ENCODE assay signal across 8 cellular contexts in the genomic region with DNA sequence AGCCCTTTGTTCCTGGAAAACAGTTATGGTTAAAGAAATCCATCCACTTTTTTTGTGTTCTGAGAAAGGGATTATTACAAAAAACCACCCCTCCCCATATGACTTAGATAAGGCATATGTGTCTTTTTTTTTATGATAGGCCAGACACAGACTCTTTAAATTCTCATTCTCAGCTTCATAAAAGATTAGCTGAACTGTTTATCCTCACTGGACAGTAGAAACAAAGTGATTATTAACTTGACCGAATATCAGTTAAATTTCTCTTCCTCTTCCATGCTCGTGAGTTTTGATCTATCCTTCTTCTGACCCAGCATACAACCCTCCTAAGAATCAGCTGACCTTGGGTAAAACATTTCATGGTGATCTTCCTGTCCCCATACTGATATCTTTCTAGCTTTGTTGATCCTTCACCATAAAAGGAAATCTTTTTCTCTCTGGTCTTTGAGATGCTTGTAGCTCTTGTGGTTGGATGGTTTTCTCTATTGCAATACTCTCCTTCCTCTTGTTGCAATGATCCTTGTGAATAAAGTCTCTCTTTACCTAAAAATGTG. TPM values are rescaled to one million over a fixed set of nuclear protein-coding genes. Genes with fewer than 3 reads are reported as not detected.
DNase-seq lines count a peak whose midpoint lies in the region; ATAC-seq and TF ChIP-seq lines count a peak whose summit lies in the region.

No MANE protein-coding gene starts in this region.

- H3K79me2 ChIP-seq in DND-41 (ENCODE audit: insufficient read depth, low read length) = peaks cover 51% of the 10 kb centered on the region

- no peaks in the 10 kb centered on the region for H3K27me3 ChIP-seq in DND-41 (ENCODE audit: insufficient read depth, low read length, poor library complexity)

- H3K4me1 ChIP-seq in DND-41 (ENCODE audit: insufficient read depth, low read length) = peaks cover 56% of the 10 kb centered on the region

- DNase-seq in DND-41 = no peak
- DNase-seq in left lobe of liver (ENCODE audit: low spot score) = no peak
- DNase-seq in head of caudate nucleus = no peak
- DNase-seq in RKO (ENCODE audit: low spot score) = no peak
- DNase-seq in SW 1271 (lab: John Stamatoyannopoulos, UW) = no peak

- H3K9me3 ChIP-seq in DND-41 (ENCODE audit: insufficient read depth, low read length, severe bottlenecking) = no peaks in the 10 kb centered on the region

- H3K4me2 ChIP-seq in DND-41 (ENCODE audit: insufficient read depth, low read length) = peak overlapping the region; percentile 66

- H3K9ac ChIP-seq in DND-41 (ENCODE audit: low read depth, low read length) = peak overlapping the region; percentile 58

- peak overlapping the region; percentile 85 for H3K27ac ChIP-seq in DND-41 (ENCODE audit: low read length)

- peak overlapping the region; percentile 78 for H2AFZ ChIP-seq in DND-41 (ENCODE audit: low read depth, low read length)

- no peak for TF ChIP-seq CTCF in DND-41 (IDR thresholded peaks at IDR 0.05; ENCODE audit: borderline replicate concordance, extremely low read depth, low read length, poor library complexity, severe bottlenecking)

- H3K4me3 ChIP-seq in DND-41 (ENCODE audit: low read depth in 1 of 2, low read length in 2 of 2) = peak overlapping the region; percentile 32 to 56

- H4K20me1 ChIP-seq in DND-41 (ENCODE audit: insufficient read depth, low read length) = no peaks in the 10 kb centered on the region

- intact Hi-C loops in head of caudate nucleus (cut with DNase I) = no loop called here

- ATAC-seq in DND-41 (ENCODE audit: insufficient read depth, low read depth) = peak; percentile 60
- peak; percentile 61 for ATAC-seq in GM19438 (IDR thresholded peaks at IDR 0.05; ENCODE audit: low read depth, unreplicated experiment)
- peak; percentile 48 for ATAC-seq in HG03457 (IDR thresholded peaks at IDR 0.05; ENCODE audit: unreplicated experiment)
- ATAC-seq in left lobe of liver = peak; percentile 43
- no peak for ATAC-seq in GM21529 (IDR thresholded peaks at IDR 0.05; ENCODE audit: unreplicated experiment)

- no peaks in the 10 kb centered on the region for H3K36me3 ChIP-seq in DND-41 (ENCODE audit: insufficient read depth, low read length)

RNA-seq across cellular contexts. Expression of a gene that starts 26.2 kb away (rescaled TPM):
- not detected for total RNA-seq in left lobe of liver

RNA-seq across cellular contexts. Expression of a gene that starts 37.3 kb away (rescaled TPM):
- not detected for total RNA-seq in left lobe of liver

RNA-seq across cellular contexts. Expression of a gene that starts 53.9 kb away (rescaled TPM):
- total RNA-seq in left lobe of liver = not detected
